In the genomic region with DNA sequence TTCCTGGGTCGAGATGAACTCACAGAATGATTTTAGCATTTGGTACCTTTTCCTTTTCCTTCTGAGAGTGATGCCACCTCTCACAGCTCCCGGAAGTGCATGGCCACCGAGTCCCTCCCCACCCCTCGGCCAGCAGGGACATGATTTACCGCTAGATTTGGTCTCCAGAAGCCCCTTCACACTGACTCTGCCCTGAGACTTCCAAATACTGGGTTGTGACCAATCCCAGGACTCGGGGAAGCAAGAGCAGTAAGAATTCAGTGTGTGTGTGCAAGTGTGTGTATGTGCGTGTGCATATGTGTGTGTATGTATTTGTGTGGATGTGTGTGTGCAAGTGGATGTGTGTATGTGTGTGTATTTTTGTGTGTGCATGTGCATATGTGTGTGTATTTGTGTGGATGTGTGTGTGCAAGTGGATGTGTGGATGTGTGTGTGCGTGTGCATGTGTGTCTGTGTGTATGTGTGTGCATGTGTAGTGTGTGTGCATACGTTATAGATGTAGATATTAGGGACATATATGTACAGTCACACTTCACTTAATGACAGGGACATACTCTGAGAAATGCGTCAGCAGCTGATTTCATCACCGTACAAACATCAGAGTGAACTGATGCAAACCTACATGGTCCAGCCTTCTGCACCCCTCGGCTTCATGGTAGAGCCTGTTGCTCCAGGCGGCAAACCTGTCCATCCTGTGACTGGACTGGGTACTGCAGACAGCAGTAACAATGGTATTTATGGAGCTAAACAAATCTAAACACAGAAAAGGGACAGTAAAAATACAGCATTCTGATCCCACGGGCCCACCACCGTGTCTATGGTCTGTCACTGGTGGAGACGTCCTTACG, we compare ENCODE assay signal across 1 cellular context.
TF ChIP-seq lines count a peak whose summit lies in the region.

No MANE protein-coding gene starts in this region.

TF ChIP-seq in HEK293, 187 proteins besides CTCF, POLR2A, EP300 and RAD21 (continued from another document):
- peak; percentile 46; the same call in 1 of the 2 replicates for TF ChIP-seq PRDM10 (tag by site-specific recombination; IDR thresholded peaks at IDR 0.05)
- no peak for TF ChIP-seq WT1 (tag by site-specific recombination; IDR thresholded peaks at IDR 0.05)
- no peak for TF ChIP-seq ZNF76 (tag by site-specific recombination; IDR thresholded peaks at IDR 0.05; ENCODE audit: borderline replicate concordance, low read depth)
- TF ChIP-seq ZNF18 (tag by site-specific recombination; IDR thresholded peaks at IDR 0.05), result no peak
- no peak for TF ChIP-seq ZNF266 (tag by site-specific recombination; IDR thresholded peaks at IDR 0.05; ENCODE audit: low read depth)
